18 cellular contexts compared by ENCODE assay signal in genomic region chr13:32285633-32285965, GRCh38. TPM values are rescaled to one million over a fixed set of nuclear protein-coding genes. Genes with fewer than 3 reads are reported as not detected.
A peak's percentile ranks its signal among the peaks of the same experiment; 100 is the strongest.
DNase-seq lines count a peak whose midpoint lies in the region; ATAC-seq, FAIRE-seq and TF ChIP-seq lines count a peak whose summit lies in the region.
"Had no signal": no experiment of that assay in that cellular context is flagged by ENCODE, and none has a peak within 500 bp of the region (broad histone marks: within the 10 kb centered on the region; RNA-seq: fewer than 3 reads in every experiment).

No MANE protein-coding gene starts in this region.

- 28 to 34% methylated on average over 4 of the region's 4 CpGs for WGBS in gastroesophageal sphincter (ENCODE audit: low coverage in 1 of 2), 2 donors
- WGBS in psoas muscle, 3 donors: 46 to 52% (median 50%) methylated on average over 4 of the region's 4 CpGs

- ATAC-seq in gastroesophageal sphincter: no peak
- no peak for ATAC-seq in psoas muscle
- ATAC-seq in HG03280 (IDR thresholded peaks at IDR 0.05; ENCODE audit: unreplicated experiment): no peak
- ATAC-seq in GM19463 (IDR thresholded peaks at IDR 0.05; ENCODE audit: unreplicated experiment): no peak
- ATAC-seq: activated CD8-positive, alpha-beta T cell treated with anti-CD3 and anti-CD28 coated beads for 36 hours had no signal

- no peak for FAIRE-seq in GM12891 (lab: Jason Lieb, UNC)

- peaks cover 18% of the 10 kb centered on the region for H3K4me1 ChIP-seq in ACC112 (ENCODE audit: control insufficient read depth, insufficient read depth, low read length, unreplicated experiment)
- H3K4me1 ChIP-seq in gastroesophageal sphincter: peaks cover 12 to 30% (median 12%) of the 10 kb centered on the region in 3 donors
- peaks cover 4% of the 10 kb centered on the region for H3K4me1 ChIP-seq in psoas muscle

- H3K9me3 ChIP-seq in SK-N-MC (ENCODE audit: low read depth, low read length) (no peaks in the 10 kb centered on the region), gastroesophageal sphincter (no peaks in the 10 kb centered on the region), psoas muscle (no peaks in the 10 kb centered on the region)

- no peak for DNase-seq in SK-N-MC (ENCODE audit: low read depth, low spot score)
- no peak for DNase-seq in psoas muscle
- no peak for DNase-seq in RPMI8226
- DNase-seq in GM12891 (ENCODE audit: insufficient read length, low spot score): no peak
- DNase-seq: activated CD8-positive, alpha-beta T cell treated with anti-CD3 and anti-CD28 coated beads for 36 hours; activated T-cell treated with anti-CD3 and anti-CD28 coated beads, Interleukin-2, amount 50 U/mL, for 48 hours; CD8-positive, alpha-beta memory T cell; KG1; NCI-H1092 treated with DMSO at 0.1 percent for 48 hours; NCI-H69; stimulated activated CD4-positive, alpha-beta T cell treated with anti-CD3 and anti-CD28 coated beads, Interleukin-12 subunit alpha, Interleukin-12 subunit beta, amount 100 ng/mL, for 4 hours; stimulated activated naive CD4-positive, alpha-beta T cell had no signal

- TF ChIP-seq EP300 in gastroesophageal sphincter (IDR thresholded peaks at IDR 0.05): no peak

- TF ChIP-seq CTCF in gastroesophageal sphincter (IDR thresholded peaks at IDR 0.05): no peak
- TF ChIP-seq CTCF in psoas muscle (IDR thresholded peaks at IDR 0.05): no peak

- H3K27me3 ChIP-seq in ACC112 (ENCODE audit: insufficient read depth, low read length): no peaks in the 10 kb centered on the region
- H3K27me3 ChIP-seq in gastroesophageal sphincter: no peaks in the 10 kb centered on the region
- H3K27me3 ChIP-seq in psoas muscle (ENCODE audit: insufficient read depth in 3 of 3, low read length in 2 of 3): no peaks in the 10 kb centered on the region

- H3K4me3 ChIP-seq in ACC112 (ENCODE audit: low read depth, low read length) (peak overlapping the region; percentile 56), SK-N-MC (peak overlapping the region; percentile 49), gastroesophageal sphincter (no peak overlapping the region), psoas muscle (no peak overlapping the region)

- intact Hi-C loops in psoas muscle (cut with DNase I): no loop called here

- peak overlapping the region; percentile 95 for H2AFZ ChIP-seq in ACC112 (ENCODE audit: low read length, unreplicated experiment)

- H3K27ac ChIP-seq in ACC112 (ENCODE audit: low read depth, low read length) (peak overlapping the region; percentile 77), SK-N-MC (peak overlapping the region; percentile 79), gastroesophageal sphincter (peak overlapping the region; percentile 68 to 89 (median 78)), psoas muscle (peak overlapping the region; percentile 26)

- TF ChIP-seq POLR2A in gastroesophageal sphincter (IDR thresholded peaks at IDR 0.05) (no peak), GM12891 (IDR thresholded peaks at IDR 0.05; ENCODE audit: low read depth, low read length) (no peak)

- peak overlapping the region; percentile 42 for H3K9ac ChIP-seq in SK-N-MC (ENCODE audit: insufficient read length)

- H3K79me2 ChIP-seq in ACC112 (ENCODE audit: control insufficient read depth, insufficient read depth, low read length, unreplicated experiment): no peaks in the 10 kb centered on the region

- H3K36me3 ChIP-seq in ACC112 (ENCODE audit: insufficient read depth, low read length) (no peaks in the 10 kb centered on the region), SK-N-MC (ENCODE audit: insufficient read depth, low read length) (no peaks in the 10 kb centered on the region), gastroesophageal sphincter (peaks cover 0 to 36% of the 10 kb centered on the region in 2 donors), psoas muscle (ENCODE audit: insufficient read depth in 1 of 2, low read depth in 1 of 2) (peaks cover 3 to 55% of the 10 kb centered on the region in 2 donors)

TF ChIP-seq in GM12891, 5 proteins besides CTCF, POLR2A, EP300 and RAD21:
- no peak for TF ChIP-seq POLR2AphosphoS5 (IDR thresholded peaks at IDR 0.05; ENCODE audit: low read depth, low read length)
- no peak for TF ChIP-seq POU2F2 (IDR thresholded peaks at IDR 0.05; ENCODE audit: low read depth, low read length)
- no peak for TF ChIP-seq TAF1 (IDR thresholded peaks at IDR 0.05; ENCODE audit: low read depth, low read length)
- no peak for TF ChIP-seq PAX5 (IDR thresholded peaks at IDR 0.05; ENCODE audit: insufficient read depth, low read length, severe bottlenecking)
- TF ChIP-seq SPI1 (IDR thresholded peaks at IDR 0.05; ENCODE audit: low read depth, low read length): no peak

RNA-seq across cellular contexts. Expression of gene ZAR1L, which starts 29.6 kb away (rescaled TPM):
- total RNA-seq in gastroesophageal sphincter (not detected), psoas muscle (not detected)
- polyA plus RNA-seq in psoas muscle: not detected
- not detected for polyA plus RNA-seq in GM12891 (2012; ENCODE audit: low read depth, missing spikeins)
- total RNA-seq: activated CD8-positive, alpha-beta T cell treated with anti-CD3 and anti-CD28 coated beads for 36 hours; CD8-positive, alpha-beta memory T cell; occipital lobe had no signal
- polyA plus RNA-seq: AG04450; CD8-positive, alpha-beta memory T cell had no signal

RNA-seq across cellular contexts. Expression of gene BRCA2, which starts 29.7 kb away (rescaled TPM):
- total RNA-seq in gastroesophageal sphincter (1 to 10 TPM in 1 of 4 donors, under 1 TPM in 3; 0.19 to 1.0 (median 0.72) TPM), psoas muscle (under 1 TPM; 0.11 to 0.34 (median 0.20) TPM)
- under 1 TPM; 0.01 to 0.09 (median 0.07) TPM for polyA plus RNA-seq in psoas muscle
- polyA plus RNA-seq in GM12891 (2012; ENCODE audit: low read depth, missing spikeins): 6.7 TPM

Comparison
In these comparisons a context has a peak if more than half of its experiments do, and no peak if none do; other contexts are left out.
1. H3K27ac ChIP-seq: peak in every context shown above with its lines; median percentile 79 in SK-N-MC; 78 in gastroesophageal sphincter; 77 in ACC112; 26 in psoas muscle.
2. H3K4me3 ChIP-seq: peak in ACC112 (single experiment) and SK-N-MC (single experiment); none in gastroesophageal sphincter (0 of 2) and psoas muscle (single experiment).